8 cellular contexts compared by ENCODE assay signal in the genomic region with DNA sequence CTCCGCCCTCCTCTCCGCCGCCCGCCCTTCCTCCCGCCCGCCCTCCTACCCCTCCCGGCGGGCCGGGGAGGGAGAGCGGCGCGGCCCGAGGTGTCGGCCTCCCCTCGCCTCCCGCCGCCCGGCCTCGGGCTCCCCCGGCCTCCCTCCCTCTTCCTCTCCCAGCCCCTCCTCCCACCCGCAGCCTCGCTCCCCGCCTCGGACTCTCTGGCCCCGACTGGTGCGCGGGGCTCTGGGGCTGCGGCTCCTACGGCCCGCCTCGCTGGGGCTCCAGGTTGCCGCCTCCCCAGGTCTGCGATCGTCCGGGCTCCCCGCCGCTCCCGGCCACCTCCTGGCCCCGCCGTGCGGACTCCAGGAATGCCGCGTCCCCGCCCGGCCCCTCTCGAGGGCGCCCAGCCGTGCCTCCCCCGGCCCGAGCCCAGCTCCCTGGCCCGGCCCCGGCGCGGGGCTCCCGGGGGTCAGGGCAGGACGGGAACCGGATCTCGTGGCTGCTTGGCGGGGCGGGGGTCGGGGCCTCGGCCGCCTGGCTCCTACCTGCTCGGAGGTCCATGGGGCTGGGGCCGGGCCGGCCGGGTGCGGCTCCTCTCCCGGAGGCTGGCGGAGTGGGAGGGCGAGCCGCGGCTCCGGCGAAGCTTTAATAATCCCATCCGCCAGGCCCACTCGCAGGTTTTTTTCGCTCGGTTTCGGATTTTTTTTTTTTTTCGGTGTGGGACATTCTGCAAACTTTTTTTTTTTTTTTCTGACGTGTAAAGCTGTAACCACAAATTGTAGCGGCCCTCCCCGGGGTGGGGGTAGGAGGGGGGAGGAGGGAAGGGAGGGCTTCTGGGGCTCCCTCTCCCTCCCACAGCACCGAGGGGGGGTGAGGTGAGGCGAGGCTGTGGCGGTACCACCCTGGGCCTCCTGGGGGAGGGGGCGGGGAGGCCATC. TPM values are rescaled to one million over a fixed set of nuclear protein-coding genes. Genes with fewer than 3 reads are reported as not detected.
DNase-seq lines count a peak whose midpoint lies in the region; ATAC-seq and TF ChIP-seq lines count a peak whose summit lies in the region.

A gene (minus strand): TSS at position 606 of the 923 bp plus-strand sequence. CDS start 59 bp downstream, at position 547.

- H4K20me1 ChIP-seq in fibroblast of lung (ENCODE audit: control insufficient read depth, extremely low read depth, insufficient read depth, low read length): no peaks in the 10 kb centered on the region

- intact Hi-C loops in upper lobe of right lung (cut with DNase I): no loop called here

- peak within 1 kb of the TSS; percentile 93 for H3K9ac ChIP-seq in fibroblast of lung (ENCODE audit: insufficient read depth, low read length)

- H3K4me2 ChIP-seq in fibroblast of lung (ENCODE audit: extremely low read depth, insufficient read depth, low read length): peak within 1 kb of the TSS; percentile 58

- ATAC-seq in upper lobe of right lung: peak; percentile 70

- no peaks in the 10 kb centered on the region for H3K9me3 ChIP-seq in fibroblast of lung (ENCODE audit: control insufficient read depth, insufficient read depth, low read depth, low read length)
- H3K9me3 ChIP-seq in upper lobe of right lung: no peaks in the 10 kb centered on the region

- peaks cover 29% of the 10 kb centered on the region for H3K79me2 ChIP-seq in fibroblast of lung (ENCODE audit: control insufficient read depth, insufficient read depth, low read length)

- H3K27me3 ChIP-seq in fibroblast of lung (ENCODE audit: control insufficient read depth, insufficient read depth, low read length): no peaks in the 10 kb centered on the region
- H3K27me3 ChIP-seq in upper lobe of right lung: no peaks in the 10 kb centered on the region

- H3K4me1 Mint-ChIP-seq in nephron progenitor cell: peaks cover 75% of the 10 kb centered on the region

- H3K36me3 ChIP-seq in fibroblast of lung (ENCODE audit: control insufficient read depth, insufficient read depth, low read length) (no peaks in the 10 kb centered on the region), upper lobe of right lung (no peaks in the 10 kb centered on the region)

- H2AFZ ChIP-seq in fibroblast of lung (ENCODE audit: low read length): no peak within 1 kb of the TSS

- H3K9me3 Mint-ChIP-seq in nephron progenitor cell: no peaks in the 10 kb centered on the region

- H3K4me3 ChIP-seq in fibroblast of lung (replicated peaks in 1 of 4; ENCODE audit: control extremely low read depth in 1 of 4, insufficient read depth in 1 of 4, low read depth in 3 of 4, low read length in 4 of 4) (peak within 1 kb of the TSS; percentile 35 to 74 (median 64)), upper lobe of right lung (peak within 1 kb of the TSS; percentile 73)

- peak within 1 kb of the TSS; percentile 68 for H3K27ac Mint-ChIP-seq in nephron progenitor cell

- peak within 1 kb of the TSS; percentile 97 for H3K27ac ChIP-seq in fibroblast of lung (ENCODE audit: insufficient read depth, low read length)
- peak within 1 kb of the TSS; percentile 91 for H3K27ac ChIP-seq in upper lobe of right lung

- TF ChIP-seq CTCF in fibroblast of lung (conservative IDR thresholded peaks at IDR 0.05 in 1 of 2, IDR thresholded peaks at IDR 0.05 in 1 of 2; ENCODE audit: low read depth in 1 of 2, low read length in 2 of 2): no peak
- no peak for TF ChIP-seq CTCF in nephron progenitor cell (IDR thresholded peaks at IDR 0.05)
- no peak for TF ChIP-seq CTCF in upper lobe of right lung (IDR thresholded peaks at IDR 0.05)

- peak within 1 kb of the TSS; percentile 88 for H3K4me3 Mint-ChIP-seq in nephron progenitor cell

- peaks cover 44% of the 10 kb centered on the region for H3K4me1 ChIP-seq in fibroblast of lung (ENCODE audit: control insufficient read depth, extremely low read depth, insufficient read depth, low read length)
- H3K4me1 ChIP-seq in upper lobe of right lung: peaks cover 44% of the 10 kb centered on the region

- DNase-seq in SKM-1 treated with dmso at 0.1 percent for 144 hours (lab: John Stamatoyannopoulos, UW; ENCODE audit: unreplicated experiment) (peak; percentile 26), SKM-1 (lab: John Stamatoyannopoulos, UW; ENCODE audit: unreplicated experiment) (no peak), NOMO-1 treated with DMSO at 0.1 percent for 48 hours (lab: John Stamatoyannopoulos, UW; ENCODE audit: unreplicated experiment) (peak; percentile 36), activated T-helper 1 cell treated with Interleukin-2 at 50 U/mL for 16 hours (ENCODE audit: low read depth) (peak; percentile 77), fibroblast of lung (ENCODE audit: low read depth in 2 of 2) (peak; percentile 79 to 94), nephron progenitor cell (peak; percentile 73), upper lobe of right lung (peak; percentile 91), COR-L47 (lab: John Stamatoyannopoulos, UW) (no peak)

- no peaks in the 10 kb centered on the region for H3K36me3 Mint-ChIP-seq in nephron progenitor cell (ENCODE audit: low read depth)

- peaks cover 2% of the 10 kb centered on the region for H3K27me3 Mint-ChIP-seq in nephron progenitor cell (ENCODE audit: low read depth, poor library complexity)

RNA-seq across cellular contexts. Expression of the gene that starts here (rescaled TPM):
- total RNA-seq in fibroblast of lung: 2.3 and 3.6 TPM in 2 replicates
- polyA plus RNA-seq in fibroblast of lung: 6.0 and 6.5 TPM in 2 replicates
- polyA plus RNA-seq in fibroblast of lung (2012): 5.9 and 6.7 TPM in 2 replicates
- 10.7 and 14.4 TPM in 2 replicates for polyA minus RNA-seq in fibroblast of lung (ENCODE audit: low replicate concordance)
- 4.0 TPM for total RNA-seq in upper lobe of right lung

Comparison
In these comparisons a context has a peak if more than half of its experiments do, and no peak if none do; other contexts are left out.
1. DNase-seq: peak in SKM-1 treated with dmso at 0.1 percent for 144 hours (single experiment), NOMO-1 treated with DMSO at 0.1 percent for 48 hours (single experiment), activated T-helper 1 cell treated with Interleukin-2 at 50 U/mL for 16 hours (single experiment), fibroblast of lung (2 of 2), nephron progenitor cell (single experiment) and upper lobe of right lung (single experiment); none in SKM-1 (single experiment) and COR-L47 (single experiment).